In the genomic region with DNA sequence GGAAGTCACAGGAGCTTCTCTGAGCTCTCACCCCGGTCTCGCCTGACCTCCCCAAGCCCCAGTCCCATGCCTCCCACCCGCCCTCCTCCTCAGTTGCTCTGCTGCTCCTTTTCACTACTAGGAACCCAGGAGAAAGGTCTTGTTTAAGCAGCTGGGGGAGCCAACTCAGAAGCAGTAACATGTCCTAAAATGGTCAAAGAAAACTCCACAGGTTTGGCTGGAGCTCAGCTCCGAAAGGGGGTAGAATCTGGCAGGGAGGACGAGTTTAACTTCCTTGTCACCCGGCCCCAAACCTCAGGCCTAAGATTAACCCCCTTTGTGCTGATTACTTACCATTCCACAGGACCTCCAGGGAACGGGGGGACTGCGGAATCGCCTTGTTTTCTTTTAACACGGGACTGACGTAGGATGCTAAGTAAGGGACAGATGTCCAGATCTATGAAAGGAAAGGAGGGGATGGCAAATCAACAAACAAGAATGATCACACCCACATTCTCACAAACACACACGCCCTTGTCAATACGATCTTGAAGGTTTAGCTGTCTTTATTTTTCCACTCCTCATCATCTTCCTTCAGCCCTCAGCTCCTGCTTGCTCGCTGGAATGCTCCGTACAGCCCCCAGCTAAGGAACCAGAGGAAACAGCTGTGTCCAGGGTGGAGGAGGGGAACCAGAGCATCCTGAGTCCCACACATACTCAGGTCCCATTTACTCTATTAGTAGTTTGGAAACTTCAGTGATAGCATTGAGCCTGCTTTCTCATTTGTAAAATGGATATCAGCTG, we compare ENCODE assay signal across 1 cellular context.
TF ChIP-seq lines count a peak whose summit lies in the region.

No MANE protein-coding gene starts in this region.

TF ChIP-seq in IMR-90, 13 proteins besides CTCF, POLR2A, EP300 and RAD21:
- no peak for TF ChIP-seq ELK1 (IDR thresholded peaks at IDR 0.05; ENCODE audit: borderline replicate concordance, low read depth, low read length)
- TF ChIP-seq SMC3 (IDR thresholded peaks at IDR 0.05; ENCODE audit: low read depth, low read length), result no peak
- TF ChIP-seq BHLHE40 (IDR thresholded peaks at IDR 0.05; ENCODE audit: low read depth, low read length), result no peak
- no peak for TF ChIP-seq CHD1 (IDR thresholded peaks at IDR 0.05; ENCODE audit: low read depth, low read length)
- TF ChIP-seq RCOR1 (IDR thresholded peaks at IDR 0.05; ENCODE audit: insufficient replicate concordance, low read length), result no peak
- TF ChIP-seq NFE2L2 (IDR thresholded peaks at IDR 0.05; ENCODE audit: low read depth, low read length), result no peak
- TF ChIP-seq MAZ (IDR thresholded peaks at IDR 0.05; ENCODE audit: borderline replicate concordance, low read depth, low read length), result no peak
- no peak for TF ChIP-seq FOS (IDR thresholded peaks at IDR 0.05; ENCODE audit: low read depth, low read length)
